ENCODE assay signal across 19 cellular contexts in the genomic region with DNA sequence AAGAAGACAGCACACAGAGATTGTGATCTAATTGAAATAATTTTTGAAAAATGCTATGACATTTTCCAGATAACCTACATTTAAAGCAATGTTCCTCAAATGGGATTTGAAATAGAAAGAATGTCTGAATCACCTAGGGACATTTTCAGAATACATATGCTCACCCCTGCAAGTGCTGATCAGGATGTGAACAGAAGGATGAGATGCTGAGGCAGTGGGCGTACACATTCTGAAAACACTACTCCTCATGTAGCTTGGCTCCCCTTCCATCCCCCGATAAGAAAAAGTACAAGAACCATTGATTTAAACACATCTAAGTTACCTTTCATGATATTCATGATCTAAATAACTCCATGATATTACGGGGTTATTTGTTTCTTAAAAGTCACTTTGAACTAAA. TPM values are rescaled to one million over a fixed set of nuclear protein-coding genes. Genes with fewer than 3 reads are reported as not detected.
DNase-seq lines count a peak whose midpoint lies in the region; ATAC-seq, FAIRE-seq and TF ChIP-seq lines count a peak whose summit lies in the region.
"Had no signal": no experiment of that assay in that cellular context is flagged by ENCODE, and none has a peak within 500 bp of the region (broad histone marks: within the 10 kb centered on the region; RNA-seq: fewer than 3 reads in every experiment).

No MANE protein-coding gene starts in this region.

- intact Hi-C loops in activated CD4-positive, alpha-beta T cell treated with anti-CD3 and anti-CD28 coated beads for 36 hours (cut with DNase I, micrococcal nuclease): no loop called here
- intact Hi-C loops in Calu3 (cut with micrococcal nuclease; ENCODE audit: unreplicated experiment) (no loop called here), vagina (cut with DNase I) (no loop called here)
- intact Hi-C loops in activated CD4-positive, alpha-beta memory T cell treated with anti-CD3 and anti-CD28 coated beads for 36 hours (cut with micrococcal nuclease): no loop called here

- TF ChIP-seq POLR2A in A549 (IDR thresholded peaks at IDR 0.05; ENCODE audit: low read length) (no peak), vagina (IDR thresholded peaks at IDR 0.05) (no peak)

- TF ChIP-seq CTCF in A549 (IDR thresholded peaks at IDR 0.05) (no peak), Calu3 (IDR thresholded peaks at IDR 0.05; ENCODE audit: unreplicated experiment) (no peak), vagina (IDR thresholded peaks at IDR 0.05) (no peak)

- no peaks in the 10 kb centered on the region for H3K27me3 Mint-ChIP-seq in activated CD4-positive, alpha-beta T cell treated with anti-CD3 and anti-CD28 coated beads for 36 hours
- no peaks in the 10 kb centered on the region for H3K27me3 Mint-ChIP-seq in Calu3 (ENCODE audit: unreplicated experiment)
- no peaks in the 10 kb centered on the region for H3K27me3 Mint-ChIP-seq in activated T-helper 17 cell treated with anti-CD3 and anti-CD28 coated beads, Interleukin-2, amount 50 U/mL, for 72 hours
- H3K27me3 Mint-ChIP-seq in activated CD4-positive, alpha-beta memory T cell treated with anti-CD3 and anti-CD28 coated beads for 36 hours: no peaks in the 10 kb centered on the region
- H3K27me3 Mint-ChIP-seq: CD4-positive, alpha-beta T cell had no signal

- no peaks in the 10 kb centered on the region for H3K9me3 Mint-ChIP-seq in activated CD4-positive, alpha-beta T cell treated with anti-CD3 and anti-CD28 coated beads for 36 hours (ENCODE audit: low read depth)
- H3K9me3 Mint-ChIP-seq in Calu3 (ENCODE audit: low read depth, unreplicated experiment): no peaks in the 10 kb centered on the region
- peaks cover 2% of the 10 kb centered on the region for H3K9me3 Mint-ChIP-seq in activated T-helper 17 cell treated with anti-CD3 and anti-CD28 coated beads, Interleukin-2, amount 50 U/mL, for 72 hours
- H3K9me3 Mint-ChIP-seq in activated CD4-positive, alpha-beta memory T cell treated with anti-CD3 and anti-CD28 coated beads for 36 hours: peaks cover 2% of the 10 kb centered on the region
- H3K9me3 Mint-ChIP-seq: CD4-positive, alpha-beta T cell; H9 had no signal

- no peak for DNase-seq in activated CD4-positive, alpha-beta T cell treated with anti-CD3 and anti-CD28 coated beads for 36 hours
- DNase-seq in activated CD4-positive, alpha-beta T cell treated with anti-CD3 and anti-CD28 coated beads, Interleukin-2, amount 50 U/mL, for 1 hour: no peak
- no peak for DNase-seq in A549 (ENCODE audit: low read depth in 1 of 2, low spot score in 1 of 2)
- no peak for DNase-seq in Calu3
- DNase-seq in stimulated activated CD4-positive, alpha-beta T cell treated with anti-CD3 and anti-CD28 coated beads, Interleukin-4, amount 100 ng/mL, for 24 hours: no peak
- no peak for DNase-seq in activated CD4-positive, alpha-beta memory T cell treated with anti-CD3 and anti-CD28 coated beads for 36 hours
- DNase-seq in vagina (ENCODE audit: extremely low spot score in 2 of 2): no peak
- DNase-seq: 8988T; ACHN; Caco-2; CD4-positive, alpha-beta T cell; DMS153; DMS79; GF-D8; H9 had no signal

- H3K4me1 Mint-ChIP-seq in activated CD4-positive, alpha-beta T cell treated with anti-CD3 and anti-CD28 coated beads for 36 hours: peaks cover 22% of the 10 kb centered on the region
- H3K4me1 Mint-ChIP-seq in Calu3 (ENCODE audit: low read depth, unreplicated experiment): peaks cover 27% of the 10 kb centered on the region
- H3K4me1 Mint-ChIP-seq in activated T-helper 17 cell treated with anti-CD3 and anti-CD28 coated beads, Interleukin-2, amount 50 U/mL, for 72 hours: peaks cover 34% of the 10 kb centered on the region
- H3K4me1 Mint-ChIP-seq in activated CD4-positive, alpha-beta memory T cell treated with anti-CD3 and anti-CD28 coated beads for 36 hours (ENCODE audit: low read depth): peaks cover 26% of the 10 kb centered on the region
- H3K4me1 Mint-ChIP-seq: H9 had no signal

- peaks cover 0 to 40% of the 10 kb centered on the region in 2 donors for H3K36me3 ChIP-seq in vagina

- peak overlapping the region; percentile 94 for H3K4me2 ChIP-seq in A549

- peak; percentile 40 for ATAC-seq in activated CD4-positive, alpha-beta T cell treated with anti-CD3 and anti-CD28 coated beads for 36 hours
- ATAC-seq in A549: no peak
- peak; percentile 68 for ATAC-seq in activated T-helper 17 cell treated with anti-CD3 and anti-CD28 coated beads, Interleukin-2, amount 50 U/mL, for 72 hours (replicated peaks)
- ATAC-seq: HepG2 had no signal

- H3K27ac Mint-ChIP-seq in activated CD4-positive, alpha-beta T cell treated with anti-CD3 and anti-CD28 coated beads for 36 hours: peak overlapping the region; percentile 42
- H3K27ac Mint-ChIP-seq in Calu3 (ENCODE audit: unreplicated experiment): peak overlapping the region; percentile 54
- H3K27ac Mint-ChIP-seq in activated T-helper 17 cell treated with anti-CD3 and anti-CD28 coated beads, Interleukin-2, amount 50 U/mL, for 72 hours: peak overlapping the region; percentile 29
- no peak overlapping the region for H3K27ac Mint-ChIP-seq in activated CD4-positive, alpha-beta memory T cell treated with anti-CD3 and anti-CD28 coated beads for 36 hours
- H3K27ac Mint-ChIP-seq: CD4-positive, alpha-beta T cell; H9 had no signal

- POLR2A ChIA-PET in activated CD4-positive, alpha-beta T cell treated with anti-CD3 and anti-CD28 coated beads for 36 hours (lab: Charles Lee): interaction anchor here (0.7 kb wide), 1 partner anchor 137 kb away, joined by 7 read pairs; no protein-coding TSS in a partner anchor
- POLR2A ChIA-PET in A549 (lab: Yijun Ruan, JAX): no interaction called here
- POLR2A ChIA-PET in activated CD4-positive, alpha-beta memory T cell treated with anti-CD3 and anti-CD28 coated beads for 36 hours (lab: Charles Lee): no interaction called here

- TF ChIP-seq EP300 in A549 (IDR thresholded peaks at IDR 0.05): no peak

- H3K4me3 ChIP-seq in A549 (no peak overlapping the region), vagina (no peak overlapping the region)

- H3K27ac ChIP-seq in A549 (peak overlapping the region; percentile 38 to 73; a peak in 4 of 6 replicates), vagina (no peak overlapping the region)
- H3K27ac ChIP-seq: C4-2B had no signal

- H3K4me1 ChIP-seq in A549 (peaks cover 83% of the 10 kb centered on the region), vagina (peaks cover 8% of the 10 kb centered on the region)

- no peaks in the 10 kb centered on the region for H3K27me3 ChIP-seq in vagina

- H3K9me3 ChIP-seq in A549 (no peaks in the 10 kb centered on the region), vagina (no peaks in the 10 kb centered on the region)
- H3K9me3 ChIP-seq: Caco-2 had no signal

- peaks cover 74% of the 10 kb centered on the region for H3K36me3 Mint-ChIP-seq in activated CD4-positive, alpha-beta T cell treated with anti-CD3 and anti-CD28 coated beads for 36 hours (ENCODE audit: low read depth)
- peaks cover 85% of the 10 kb centered on the region for H3K36me3 Mint-ChIP-seq in Calu3 (ENCODE audit: insufficient read depth, unreplicated experiment)
- peaks cover 92% of the 10 kb centered on the region for H3K36me3 Mint-ChIP-seq in activated T-helper 17 cell treated with anti-CD3 and anti-CD28 coated beads, Interleukin-2, amount 50 U/mL, for 72 hours (ENCODE audit: low read depth)
- peaks cover 51% of the 10 kb centered on the region for H3K36me3 Mint-ChIP-seq in activated CD4-positive, alpha-beta memory T cell treated with anti-CD3 and anti-CD28 coated beads for 36 hours

- WGBS in A549 (ENCODE audit: missing lambda C conversion rate): 73% methylated on average over 3 of the region's 3 CpGs

- no peak overlapping the region for H3K4me3 Mint-ChIP-seq in activated CD4-positive, alpha-beta T cell treated with anti-CD3 and anti-CD28 coated beads for 36 hours
- peak overlapping the region; percentile 30 for H3K4me3 Mint-ChIP-seq in Calu3 (ENCODE audit: low read depth, unreplicated experiment)
- H3K4me3 Mint-ChIP-seq in activated T-helper 17 cell treated with anti-CD3 and anti-CD28 coated beads, Interleukin-2, amount 50 U/mL, for 72 hours: peak overlapping the region; percentile 31
- no peak overlapping the region for H3K4me3 Mint-ChIP-seq in activated CD4-positive, alpha-beta memory T cell treated with anti-CD3 and anti-CD28 coated beads for 36 hours
- H3K4me3 Mint-ChIP-seq: CD4-positive, alpha-beta T cell; H9 had no signal

- no peak for TF ChIP-seq RAD21 in A549 (conservative IDR thresholded peaks at IDR 0.05 in 1 of 2, IDR thresholded peaks at IDR 0.05 in 1 of 2)

- CTCF ChIA-PET in activated CD4-positive, alpha-beta T cell treated with anti-CD3 and anti-CD28 coated beads for 36 hours (lab: Charles Lee): interaction anchor here (2.1 kb wide), 1 partner anchor 29 kb away, joined by 7 read pairs; a partner anchor contains a TSS
- CTCF ChIA-PET in A549 (lab: Yijun Ruan, JAX): interaction anchor here (1.5 kb wide), 1 partner anchor 29 kb away, joined by 3 read pairs; no protein-coding TSS in a partner anchor
- CTCF ChIA-PET in Calu3 (lab: Charles Lee): no interaction called here
- CTCF ChIA-PET in activated CD4-positive, alpha-beta memory T cell treated with anti-CD3 and anti-CD28 coated beads for 36 hours (lab: Charles Lee): no interaction called here

- no TSS peak for BruUV-seq in Calu3 (replicated peaks; lab: Mats Ljungman, UMichigan)

- FAIRE-seq in A549 (lab: Jason Lieb, UNC): no peak
- FAIRE-seq: H1, HepG2 had no signal

RNA-seq across cellular contexts. Expression of a gene that starts 29.9 kb away (rescaled TPM):
- total RNA-seq in activated CD4-positive, alpha-beta T cell treated with anti-CD3 and anti-CD28 coated beads for 36 hours: 1 to 10 TPM; 5.4 to 8.1 TPM
- 4.7 and 7.2 TPM in 2 replicates for polyA plus RNA-seq in A549 (2011; rRNA removed)
- 2.1 and 2.9 TPM in 2 replicates for polyA plus RNA-seq in A549 (2012; cell fraction: cytosol; rRNA removed)
- 1.1 and 1.9 TPM in 2 replicates for polyA plus RNA-seq in A549 (2012; cell fraction: nucleus; rRNA removed)
- 13.0 to 13.8 TPM (median 13.5 TPM) in 3 replicates for polyA plus RNA-seq in A549 (2017; fragmentation: RNase III; extraction: RNeasy Plus Mini Kit Qiagen cat#74134 plus additional on column Dnase treatment)
- polyA minus RNA-seq in A549 (2011; rRNA and poly(A)+ RNA removed): 1.5 and 1.6 TPM in 2 replicates
- 13.9 and 15.1 TPM in 2 replicates for total RNA-seq in Calu3 (2022)
- total RNA-seq in activated T-helper 17 cell treated with anti-CD3 and anti-CD28 coated beads, Interleukin-2, amount 50 U/mL, for 72 hours: 1 to 10 TPM; 6.2 to 8.2 TPM
- total RNA-seq in activated CD4-positive, alpha-beta memory T cell treated with anti-CD3 and anti-CD28 coated beads for 36 hours: 1 to 10 TPM; 9.6 to 9.8 TPM
- 18.4 TPM for total RNA-seq in vagina

RNA-seq across cellular contexts. Expression of a gene that starts 59.6 kb away (rescaled TPM):
- total RNA-seq in activated CD4-positive, alpha-beta T cell treated with anti-CD3 and anti-CD28 coated beads for 36 hours: 10 to 100 TPM; 33.4 to 40.5 TPM
- polyA plus RNA-seq in A549 (2011; rRNA removed): 33.2 and 44.1 TPM in 2 replicates
- polyA plus RNA-seq in A549 (2012; cell fraction: cytosol; rRNA removed): 9.6 and 10.9 TPM in 2 replicates
- polyA plus RNA-seq in A549 (2012; cell fraction: nucleus; rRNA removed): 6.9 and 11.0 TPM in 2 replicates
- polyA plus RNA-seq in A549 (2017; fragmentation: RNase III; extraction: RNeasy Plus Mini Kit Qiagen cat#74134 plus additional on column Dnase treatment): 16.1 to 17.4 TPM (median 16.2 TPM) in 3 replicates
- polyA minus RNA-seq in A549 (2011; rRNA and poly(A)+ RNA removed): 16.6 and 20.7 TPM in 2 replicates
- 20.2 and 27.7 TPM in 2 replicates for total RNA-seq in Calu3 (2022)
- 10 to 100 TPM; 39.5 to 44.1 TPM for total RNA-seq in activated T-helper 17 cell treated with anti-CD3 and anti-CD28 coated beads, Interleukin-2, amount 50 U/mL, for 72 hours
- total RNA-seq in activated CD4-positive, alpha-beta memory T cell treated with anti-CD3 and anti-CD28 coated beads for 36 hours: 10 to 100 TPM; 42.8 to 46.9 TPM
- total RNA-seq in vagina: 28.0 TPM

Comparison
In these comparisons a context has a peak if more than half of its experiments do, and no peak if none do; other contexts are left out.
1. ATAC-seq: peak in activated CD4-positive, alpha-beta T cell treated with anti-CD3 and anti-CD28 coated beads for 36 hours (single experiment) and activated T-helper 17 cell treated with anti-CD3 and anti-CD28 coated beads, Interleukin-2, amount 50 U/mL, for 72 hours (single experiment); none in A549 (0 of 2).
2. H3K4me3 Mint-ChIP-seq: peak in Calu3 (single experiment) and activated T-helper 17 cell treated with anti-CD3 and anti-CD28 coated beads, Interleukin-2, amount 50 U/mL, for 72 hours (single experiment); none in activated CD4-positive, alpha-beta T cell treated with anti-CD3 and anti-CD28 coated beads for 36 hours (single experiment) and activated CD4-positive, alpha-beta memory T cell treated with anti-CD3 and anti-CD28 coated beads for 36 hours (single experiment).
3. CTCF ChIA-PET loops: an anchor here in activated CD4-positive, alpha-beta T cell treated with anti-CD3 and anti-CD28 coated beads for 36 hours (2.1 kb wide) and A549 (1.5 kb wide); none called in Calu3 and activated CD4-positive, alpha-beta memory T cell treated with anti-CD3 and anti-CD28 coated beads for 36 hours.